10 cellular contexts compared by ENCODE assay signal in the genomic region with DNA sequence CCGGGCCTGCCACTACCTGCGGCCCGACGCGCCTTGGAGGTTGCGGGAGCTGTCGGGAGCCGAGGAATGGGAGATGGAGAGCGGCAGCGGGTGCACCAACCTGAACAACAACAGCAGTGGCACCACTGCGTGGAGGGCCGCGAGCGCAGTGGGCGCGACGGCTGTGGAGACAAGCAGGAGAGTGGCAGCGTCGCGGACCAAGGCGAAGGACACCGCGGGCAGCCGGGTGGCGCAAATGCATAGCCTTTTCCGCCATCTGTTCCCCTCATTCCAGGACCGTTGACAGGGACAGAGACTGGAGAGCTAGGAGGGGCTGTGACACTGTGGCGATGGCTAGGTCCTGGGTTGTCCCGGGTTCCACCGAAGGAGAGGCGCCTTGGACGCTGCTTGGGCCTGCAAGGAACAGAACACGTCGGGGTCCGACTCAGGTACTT. TPM values are rescaled to one million over a fixed set of nuclear protein-coding genes. Genes with fewer than 3 reads are reported as not detected.
DNase-seq lines count a peak whose midpoint lies in the region; ATAC-seq, FAIRE-seq and TF ChIP-seq lines count a peak whose summit lies in the region.
"Had no signal": no experiment of that assay in that cellular context is flagged by ENCODE, and none has a peak within 500 bp of the region (broad histone marks: within the 10 kb centered on the region; RNA-seq: fewer than 3 reads in every experiment).

No MANE protein-coding gene starts in this region.

- TF ChIP-seq RAD21 in HepG2 (CRISPR knock-in tag; IDR thresholded peaks at IDR 0.05): no peak
- TF ChIP-seq RAD21 in GM12878 (IDR thresholded peaks at IDR 0.05; ENCODE audit: insufficient read depth, low read depth, low read length): no peak

- H3K27ac Mint-ChIP-seq in naive thymus-derived CD8-positive, alpha-beta T cell: peak overlapping the region in 4 of 10 donors; percentile 19 to 51 (median 38)
- H3K27ac Mint-ChIP-seq in HFFc6: no peak overlapping the region

- no peaks in the 10 kb centered on the region for H3K36me3 ChIP-seq in HepG2 (replicated peaks in 1 of 2; ENCODE audit: control insufficient read depth in 1 of 2, insufficient read depth in 2 of 2, low read length in 2 of 2)
- no peaks in the 10 kb centered on the region for H3K36me3 ChIP-seq in right lobe of liver
- no peaks in the 10 kb centered on the region for H3K36me3 ChIP-seq in GM12878 (ENCODE audit: control insufficient read depth in 2 of 2, insufficient read depth in 2 of 2, low read length in 1 of 2)
- no peaks in the 10 kb centered on the region for H3K36me3 ChIP-seq in vagina

- H2AFZ ChIP-seq in HepG2 (ENCODE audit: low read length) (no peak overlapping the region), GM12878 (ENCODE audit: control insufficient read depth, low read depth, low read length) (peak overlapping the region; percentile 51)

- TF ChIP-seq POLR2A in HepG2 (IDR thresholded peaks at IDR 0.05; ENCODE audit: insufficient read depth in 1 of 2, low read depth in 2 of 2, low read length in 2 of 2) (no peak), right lobe of liver (IDR thresholded peaks at IDR 0.05) (no peak), GM12878 (IDR thresholded peaks at IDR 0.05; ENCODE audit: low read depth, low read length) (no peak), vagina (IDR thresholded peaks at IDR 0.05) (no peak)

- TF ChIP-seq CTCF in HepG2 (CRISPR knock-in tag; IDR thresholded peaks at IDR 0.05): no peak
- no peak for TF ChIP-seq CTCF in right lobe of liver (IDR thresholded peaks at IDR 0.05)
- TF ChIP-seq CTCF in GM12878 (IDR thresholded peaks at IDR 0.05 in 2 of 3, conservative IDR thresholded peaks at IDR 0.05 in 1 of 3; ENCODE audit: control insufficient read depth in 2 of 3, extremely low read depth in 1 of 3, insufficient read depth in 1 of 3, low read depth in 3 of 3, low read length in 3 of 3): no peak
- TF ChIP-seq CTCF in vagina (IDR thresholded peaks at IDR 0.05): no peak
- no peak for TF ChIP-seq CTCF in HFFc6 (IDR thresholded peaks at IDR 0.05)

- H3K4me1 Mint-ChIP-seq in naive thymus-derived CD8-positive, alpha-beta T cell: peaks cover 17 to 58% (median 47%) of the 10 kb centered on the region in 4 donors
- peaks cover 15% of the 10 kb centered on the region for H3K4me1 Mint-ChIP-seq in HFFc6 (ENCODE audit: low read depth)

- H3K36me3 Mint-ChIP-seq in naive thymus-derived CD8-positive, alpha-beta T cell: no peaks in the 10 kb centered on the region
- H3K36me3 Mint-ChIP-seq in HFFc6 (ENCODE audit: low read depth): no peaks in the 10 kb centered on the region

- H3K4me3 ChIP-seq in HepG2 (replicated peaks in 1 of 3; ENCODE audit: insufficient read depth in 1 of 3, low read depth in 2 of 3, low read length in 3 of 3) (peak overlapping the region in 2 of 3 experiments; percentile 64 to 69; a peak in 3 of 6 replicates), right lobe of liver (peak overlapping the region in 1 of 3 donors; percentile 56), GM12878 (peak overlapping the region; percentile 64; the same call in 1 of the 2 replicates), vagina (peak overlapping the region; percentile 50 to 58)

- CTCF ChIA-PET in HepG2 (lab: Yijun Ruan, JAX; ENCODE audit: low intra/inter-chr PET ratio, low total read pairs) (no interaction called here), GM12878 (lab: Yijun Ruan, JAX) (interaction anchor here (0.8 to 3.0 kb wide), 9 partner anchors 11 to 243 kb away, joined by 3 to 21 read pairs (median 6); a partner anchor contains a TSS)

- 86% methylated on average over 27 of the region's 35 CpGs for WGBS in HepG2 (ENCODE audit: low lambda C conversion rate)
- 40% methylated on average over 1 of the region's 35 CpGs for WGBS in right lobe of liver (ENCODE audit: insufficient coverage, low coverage, low lambda C conversion rate, missing lambda C conversion rate)
- 46% methylated on average over 35 of the region's 35 CpGs for WGBS in GM12878 (ENCODE audit: insufficient coverage, insufficient replicate concordance, low lambda C conversion rate, missing lambda C conversion rate)

- H3K4me2 ChIP-seq in HepG2 (ENCODE audit: low read depth, low read length) (peak overlapping the region; percentile 80), GM12878 (ENCODE audit: control insufficient read depth, insufficient read depth) (peak overlapping the region; percentile 88)

- H3K9me3 Mint-ChIP-seq in naive thymus-derived CD8-positive, alpha-beta T cell: peaks cover 0 to 2% (median 0%) of the 10 kb centered on the region in 9 donors
- H3K9me3 Mint-ChIP-seq in HFFc6: no peaks in the 10 kb centered on the region

- H3K27me3 ChIP-seq in HepG2 (ENCODE audit: control insufficient read depth in 1 of 2, insufficient read depth in 2 of 2, low read length in 2 of 2) (no peaks in the 10 kb centered on the region), right lobe of liver (no peaks in the 10 kb centered on the region), GM12878 (replicated peaks in 1 of 2; ENCODE audit: control insufficient read depth in 2 of 2, insufficient read depth in 2 of 2, low read length in 1 of 2) (no peaks in the 10 kb centered on the region), vagina (no peaks in the 10 kb centered on the region)

- no peak overlapping the region for H3K27ac ChIP-seq in HepG2 (ENCODE audit: extremely low read length, insufficient read depth, low read length)
- no peak overlapping the region for H3K27ac ChIP-seq in right lobe of liver
- peak overlapping the region; percentile 46; the same call in 1 of the 2 replicates for H3K27ac ChIP-seq in GM12878 (ENCODE audit: control insufficient read depth, insufficient read depth)
- no peak overlapping the region for H3K27ac ChIP-seq in vagina

- in situ Hi-C loops in HepG2 (cut with HindIII; ENCODE audit: extremely low pct_ligation_motif_present, low pct_unique_long_range_greater_than_20kb) (no loop called here), GM12878 (cut with MboI) (no loop called here)

- peaks cover 48% of the 10 kb centered on the region for H3K4me1 ChIP-seq in HepG2 (ENCODE audit: insufficient read depth, low read length)
- H3K4me1 ChIP-seq in right lobe of liver: no peaks in the 10 kb centered on the region
- peaks cover 40% of the 10 kb centered on the region for H3K4me1 ChIP-seq in GM12878 (ENCODE audit: control insufficient read depth, insufficient read depth, low read length)
- no peaks in the 10 kb centered on the region for H3K4me1 ChIP-seq in vagina

- intact Hi-C loops in HepG2 (cut with micrococcal nuclease; ENCODE audit: unreplicated experiment) (no loop called here), right lobe of liver (cut with DNase I) (no loop called here), GM12878 (cut with micrococcal nuclease; ENCODE audit: unreplicated experiment) (no loop called here), vagina (cut with DNase I) (no loop called here)

- DNase-seq in HepG2 (ENCODE audit: low spot score) (no peak), right lobe of liver (no peak), GM12878 (ENCODE audit: low read depth, low spot score) (no peak), vagina (ENCODE audit: extremely low spot score in 2 of 2) (no peak), amygdala (lab: John Stamatoyannopoulos, UW) (no peak), HFFc6 (no peak)
- no peak for DNase-seq in naive thymus-derived CD8-positive, alpha-beta T cell
- DNase-seq: NCI-H524 treated with DMSO at 0.1 percent for 48 hours had no signal

- H4K20me1 ChIP-seq in HepG2 (ENCODE audit: insufficient read depth, low read length): no peaks in the 10 kb centered on the region
- no peaks in the 10 kb centered on the region for H4K20me1 ChIP-seq in GM12878 (ENCODE audit: control insufficient read depth, insufficient read depth)

- RAD21 ChIA-PET in GM12878 (lab: Charles Lee; ENCODE audit: unreplicated experiment): interaction anchor here (1.0 to 12.8 kb wide), 8 partner anchors 16 to 140 kb away, joined by 3 to 128 read pairs (median 14); a partner anchor contains a TSS

- H3K79me2 ChIP-seq in HepG2 (ENCODE audit: insufficient read depth, low read length) (no peaks in the 10 kb centered on the region), GM12878 (ENCODE audit: control insufficient read depth, insufficient read depth, low read length) (no peaks in the 10 kb centered on the region; the same call in none of the 2 replicates)

- SMC1A ChIA-PET in GM12878 (lab: Charles Lee; ENCODE audit: uncharacterized antibody, unreplicated experiment): interaction anchor here (0.8 to 6.5 kb wide), 11 partner anchors 16 to 144 kb away, joined by 3 to 61 read pairs (median 5); a partner anchor contains a TSS

- peak overlapping the region in 9 of 10 donors; percentile 36 to 83 (median 59) for H3K4me3 Mint-ChIP-seq in naive thymus-derived CD8-positive, alpha-beta T cell
- no peak overlapping the region for H3K4me3 Mint-ChIP-seq in HFFc6

- POLR2A ChIA-PET in HepG2 (lab: Yijun Ruan, JAX) (interaction anchor here (1.0 to 4.5 kb wide), 2 partner anchors 26 to 32 kb away, joined by 5 to 54 read pairs; a partner anchor contains a TSS), GM12878 (lab: Charles Lee) (interaction anchor here (1.1 to 7.7 kb wide), 9 partner anchors 15 to 140 kb away, joined by 3 to 42 read pairs (median 6); a partner anchor contains a TSS)
- POLR2A ChIA-PET in naive thymus-derived CD8-positive, alpha-beta T cell (lab: Charles Lee): interaction anchor here (0.8 to 6.9 kb wide), 11 partner anchors 13 to 154 kb away, joined by 3 to 43 read pairs (median 5); a partner anchor contains a TSS

- ATAC-seq in HepG2 (no peak), right lobe of liver (no peak), GM12878 (no peak), GM18498 (IDR thresholded peaks at IDR 0.05; ENCODE audit: unreplicated experiment) (no peak)
- ATAC-seq in naive thymus-derived CD8-positive, alpha-beta T cell: no peak

- H3K9me3 ChIP-seq in HepG2 (ENCODE audit: low read length) (no peaks in the 10 kb centered on the region), right lobe of liver (no peaks in the 10 kb centered on the region), GM12878 (replicated peaks; ENCODE audit: control insufficient read depth, insufficient read depth, low read length) (no peaks in the 10 kb centered on the region; the same call in 2 of the 3 replicates), vagina (no peaks in the 10 kb centered on the region)

- H3K9ac ChIP-seq in HepG2 (ENCODE audit: insufficient read depth, low read depth, low read length) (no peak overlapping the region), GM12878 (ENCODE audit: control insufficient read depth, insufficient read depth, low read length) (peak overlapping the region; percentile 37)

- no peak for FAIRE-seq in HepG2 (lab: Jason Lieb, UNC)
- FAIRE-seq in GM12878 (lab: Jason Lieb, UNC): no peak

- no peak for TF ChIP-seq EP300 in HepG2 (IDR thresholded peaks at IDR 0.05; ENCODE audit: low read depth in 2 of 2, low read length in 2 of 2)
- no peak for TF ChIP-seq EP300 in HepG2 (CRISPR knock-in tag; IDR thresholded peaks at IDR 0.05; ENCODE audit: borderline replicate concordance)
- no peak for TF ChIP-seq EP300 in GM12878 (IDR thresholded peaks at IDR 0.05; ENCODE audit: borderline replicate concordance in 1 of 2, control insufficient read depth in 1 of 2, low read depth in 2 of 2, low read length in 2 of 2)

- no peaks in the 10 kb centered on the region for H3K27me3 Mint-ChIP-seq in naive thymus-derived CD8-positive, alpha-beta T cell
- no peaks in the 10 kb centered on the region; the same call in none of the 2 replicates for H3K27me3 Mint-ChIP-seq in HFFc6 (ENCODE audit: insufficient read depth)

- BruUV-seq in HepG2 (replicated peaks; lab: Mats Ljungman, UMichigan) (no TSS peak), GM12878 (replicated peaks; lab: Mats Ljungman, UMichigan) (no TSS peak)

RNA-seq across cellular contexts. Expression of a gene that starts 1.0 kb away (rescaled TPM):
- total RNA-seq in HepG2 (2016; rRNA removed; fragmentation: Illumina TruSeq; extraction: Trizol) (0.62 and 1.0 TPM in 2 replicates), right lobe of liver (1 to 10 TPM in 1 of 6 experiments, under 1 TPM in 4, not detected in 1; 0.19 to 1.2 (median 0.29) TPM), GM12878 (2014; rRNA removed) (5.4 and 5.6 TPM in 2 replicates), GM12878 (2014; rRNA removed; fragmentation: Illumina TruSeq; extraction: Trizol) (1.5 and 1.6 TPM in 2 replicates), GM12878 (2021) (7.4 and 7.8 TPM in 2 replicates), vagina (not detected)
- 0.18 TPM in 1 of 2 replicates, not detected in the other for total RNA-seq in HepG2 (2016; cell fraction: cytosol; rRNA removed; fragmentation: Illumina TruSeq; extraction: Trizol; ENCODE audit: low read depth)
- total RNA-seq in HepG2 (2016; cell fraction: insoluble cytoplasmic fraction; rRNA removed; fragmentation: Illumina TruSeq; extraction: Trizol): 0.51 and 0.69 TPM in 2 replicates
- 0.43 and 0.45 TPM in 2 replicates for total RNA-seq in HepG2 (2016; cell fraction: membrane; rRNA removed; fragmentation: Illumina TruSeq; extraction: Trizol)
- total RNA-seq in HepG2 (2016; cell fraction: nucleus; rRNA removed; fragmentation: Illumina TruSeq; extraction: Trizol): 0.38 and 0.65 TPM in 2 replicates
- polyA plus RNA-seq in HepG2 (2011; rRNA removed) (1.3 and 2.1 TPM in 2 replicates), GM12878 (2011; rRNA removed) (1.3 and 2.2 TPM in 2 replicates), GM12878 (2014; fragmentation: Illumina TruSeq; extraction: Trizol) (0.41 and 1.4 TPM in 2 replicates), GM12878 (2014; fragmentation: Nextera tagmentation; extraction: Ambion mirVana) (under 1 TPM; 0.27 to 0.69 TPM), GM12878 (2014; rRNA removed) (5.7 and 6.1 TPM in 2 replicates), GM12878 (2016; fragmentation: Nextera tagmentation; extraction: Ambion mirVana) (1 to 10 TPM; 2.9 to 3.7 TPM)
- 1.9 and 2.2 TPM in 2 replicates for polyA plus RNA-seq in HepG2 (2011; cell fraction: cytosol; rRNA removed)
- polyA plus RNA-seq in HepG2 (2011; cell fraction: nucleus; rRNA removed): 0.82 and 1.6 TPM in 2 replicates
- polyA plus RNA-seq in HepG2 (2012): 1.3 TPM in 2 replicates
- 0.16 and 0.17 TPM in 2 replicates for polyA plus RNA-seq in HepG2 (2016; cell fraction: cytosol; fragmentation: Illumina TruSeq; extraction: Trizol; ENCODE audit: low read depth)
- 0.63 and 1.0 TPM in 2 replicates for polyA plus RNA-seq in HepG2 (2016; cell fraction: insoluble cytoplasmic fraction; fragmentation: Illumina TruSeq; extraction: Trizol; ENCODE audit: low read depth)
- 0.47 and 0.48 TPM in 2 replicates for polyA plus RNA-seq in HepG2 (2016; cell fraction: membrane; fragmentation: Illumina TruSeq; extraction: Trizol; ENCODE audit: low read depth)
- polyA plus RNA-seq in HepG2 (2016; cell fraction: nucleus; fragmentation: Illumina TruSeq; extraction: Trizol; ENCODE audit: insufficient read depth, low read depth): 0.60 and 1.0 TPM in 2 replicates
- 1.4 TPM in 1 of 2 replicates, not detected in the other for polyA minus RNA-seq in HepG2 (2011; rRNA and poly(A)+ RNA removed; ENCODE audit: low replicate concordance)
- polyA minus RNA-seq in HepG2 (2011; cell fraction: cytosol; rRNA and poly(A)+ RNA removed): 0.79 and 1.1 TPM in 2 replicates
- 0.39 and 0.62 TPM in 2 replicates for polyA minus RNA-seq in HepG2 (2011; cell fraction: nucleus; rRNA and poly(A)+ RNA removed)
- total RNA-seq in GM12878 (2013; cell fraction: nucleolus; rRNA removed): 3.8 and 5.0 TPM in 2 replicates
- polyA plus RNA-seq in GM12878 (2011; ENCODE audit: low read depth): not detected
- polyA plus RNA-seq in GM12878 (2011; cell fraction: cytosol; rRNA removed): 2.3 and 3.7 TPM in 2 replicates
- 2.3 TPM in 2 replicates for polyA plus RNA-seq in GM12878 (2011; cell fraction: nucleus; rRNA removed)
- 1.0 and 2.8 TPM in 2 replicates for polyA plus RNA-seq in GM12878 (2012)
- polyA minus RNA-seq in GM12878 (2011; rRNA and poly(A)+ RNA removed): 0.37 and 1.6 TPM in 2 replicates
- polyA minus RNA-seq in GM12878 (2011; cell fraction: cytosol; rRNA and poly(A)+ RNA removed): 0.94 and 1.1 TPM in 2 replicates
- 0.67 and 1.1 TPM in 2 replicates for polyA minus RNA-seq in GM12878 (2011; cell fraction: nucleus; rRNA and poly(A)+ RNA removed)
- 1 to 10 TPM; 1.2 to 2.0 TPM for total RNA-seq in naive thymus-derived CD8-positive, alpha-beta T cell
- polyA plus RNA-seq in naive thymus-derived CD8-positive, alpha-beta T cell: 1 to 10 TPM in 1 of 3 donors, under 1 TPM in 2; 0.43 to 1.1 (median 0.47) TPM
- under 1 TPM in 5 of 6 experiments, not detected in 1; 0.12 to 0.29 (median 0.24) TPM for total RNA-seq in HFFc6 (2021; fragmentation: NEBNext Ultra II Directional; extraction: Animal tissue kit (Norgen Biotek cat#: 25700))
- total RNA-seq: kidney epithelial cell had no signal

RNA-seq across cellular contexts. Expression of a gene that starts 32.1 kb away (rescaled TPM):
- 3,547 and 3,928 TPM in 2 replicates for total RNA-seq in HepG2 (2016; rRNA removed; fragmentation: Illumina TruSeq; extraction: Trizol)
- total RNA-seq in HepG2 (2016; cell fraction: cytosol; rRNA removed; fragmentation: Illumina TruSeq; extraction: Trizol; ENCODE audit: low read depth): 5,522 and 6,331 TPM in 2 replicates
- 3,541 and 3,944 TPM in 2 replicates for total RNA-seq in HepG2 (2016; cell fraction: insoluble cytoplasmic fraction; rRNA removed; fragmentation: Illumina TruSeq; extraction: Trizol)
- total RNA-seq in HepG2 (2016; cell fraction: membrane; rRNA removed; fragmentation: Illumina TruSeq; extraction: Trizol): 8,253 and 8,590 TPM in 2 replicates
- 1,224 and 1,272 TPM in 2 replicates for total RNA-seq in HepG2 (2016; cell fraction: nucleus; rRNA removed; fragmentation: Illumina TruSeq; extraction: Trizol)
- polyA plus RNA-seq in HepG2 (2011; rRNA removed): 2,024 and 2,312 TPM in 2 replicates
- 1,813 and 3,532 TPM in 2 replicates for polyA plus RNA-seq in HepG2 (2011; cell fraction: cytosol; rRNA removed)
- polyA plus RNA-seq in HepG2 (2011; cell fraction: nucleus; rRNA removed): 603 and 692 TPM in 2 replicates
- 6,677 and 8,105 TPM in 2 replicates for polyA plus RNA-seq in HepG2 (2012)
- 5,588 and 5,933 TPM in 2 replicates for polyA plus RNA-seq in HepG2 (2016; cell fraction: cytosol; fragmentation: Illumina TruSeq; extraction: Trizol; ENCODE audit: low read depth)
- 3,018 and 3,146 TPM in 2 replicates for polyA plus RNA-seq in HepG2 (2016; cell fraction: insoluble cytoplasmic fraction; fragmentation: Illumina TruSeq; extraction: Trizol; ENCODE audit: low read depth)
- 6,670 and 7,089 TPM in 2 replicates for polyA plus RNA-seq in HepG2 (2016; cell fraction: membrane; fragmentation: Illumina TruSeq; extraction: Trizol; ENCODE audit: low read depth)
- polyA plus RNA-seq in HepG2 (2016; cell fraction: nucleus; fragmentation: Illumina TruSeq; extraction: Trizol; ENCODE audit: insufficient read depth, low read depth): 1,707 and 1,826 TPM in 2 replicates
- 70.8 and 199 TPM in 2 replicates for polyA minus RNA-seq in HepG2 (2011; rRNA and poly(A)+ RNA removed; ENCODE audit: low replicate concordance)
- 275 and 347 TPM in 2 replicates for polyA minus RNA-seq in HepG2 (2011; cell fraction: cytosol; rRNA and poly(A)+ RNA removed)
- 102 and 178 TPM in 2 replicates for polyA minus RNA-seq in HepG2 (2011; cell fraction: nucleus; rRNA and poly(A)+ RNA removed)
- total RNA-seq in right lobe of liver: 1,000 to 10,000 TPM in 2 of 6 experiments, 100 to 1,000 TPM in 4; 587 to 2,308 (median 667) TPM
- total RNA-seq in GM12878 (2013; cell fraction: nucleolus; rRNA removed): 298 and 461 TPM in 2 replicates
- 1,792 and 2,082 TPM in 2 replicates for total RNA-seq in GM12878 (2014; rRNA removed)
- total RNA-seq in GM12878 (2014; rRNA removed; fragmentation: Illumina TruSeq; extraction: Trizol): 3,753 and 4,112 TPM in 2 replicates
- total RNA-seq in GM12878 (2021): 2,274 and 2,439 TPM in 2 replicates
- 4,793 TPM for polyA plus RNA-seq in GM12878 (2011; ENCODE audit: low read depth)
- polyA plus RNA-seq in GM12878 (2011; rRNA removed): 4,235 and 5,931 TPM in 2 replicates
- polyA plus RNA-seq in GM12878 (2011; cell fraction: cytosol; rRNA removed): 2,324 and 2,798 TPM in 2 replicates
- polyA plus RNA-seq in GM12878 (2011; cell fraction: nucleus; rRNA removed): 799 and 1,687 TPM in 2 replicates
- polyA plus RNA-seq in GM12878 (2012): 9,814 and 10,250 TPM in 2 replicates
- 6,541 and 7,422 TPM in 2 replicates for polyA plus RNA-seq in GM12878 (2014; fragmentation: Illumina TruSeq; extraction: Trizol)
- 1,000 to 10,000 TPM; 4,146 to 5,350 TPM for polyA plus RNA-seq in GM12878 (2014; fragmentation: Nextera tagmentation; extraction: Ambion mirVana)
- 2,881 and 3,581 TPM in 2 replicates for polyA plus RNA-seq in GM12878 (2014; rRNA removed)
- 1,000 to 10,000 TPM; 1,812 to 1,889 TPM for polyA plus RNA-seq in GM12878 (2016; fragmentation: Nextera tagmentation; extraction: Ambion mirVana)
- 1,155 and 1,469 TPM in 2 replicates for polyA minus RNA-seq in GM12878 (2011; rRNA and poly(A)+ RNA removed)
- 295 and 328 TPM in 2 replicates for polyA minus RNA-seq in GM12878 (2011; cell fraction: cytosol; rRNA and poly(A)+ RNA removed)
- 71.3 and 90.8 TPM in 2 replicates for polyA minus RNA-seq in GM12878 (2011; cell fraction: nucleus; rRNA and poly(A)+ RNA removed)
- 1,000 to 10,000 TPM; 3,863 to 3,911 TPM for total RNA-seq in naive thymus-derived CD8-positive, alpha-beta T cell
- 1,000 to 10,000 TPM; 4,465 to 5,898 (median 5,767) TPM for polyA plus RNA-seq in naive thymus-derived CD8-positive, alpha-beta T cell
- total RNA-seq in vagina: 1,813 TPM
- 1,000 to 10,000 TPM; 1,260 to 1,533 (median 1,345) TPM for total RNA-seq in HFFc6 (2021; fragmentation: NEBNext Ultra II Directional; extraction: Animal tissue kit (Norgen Biotek cat#: 25700))
